ENCODE assay signal across 2 cellular contexts in the genomic region with DNA sequence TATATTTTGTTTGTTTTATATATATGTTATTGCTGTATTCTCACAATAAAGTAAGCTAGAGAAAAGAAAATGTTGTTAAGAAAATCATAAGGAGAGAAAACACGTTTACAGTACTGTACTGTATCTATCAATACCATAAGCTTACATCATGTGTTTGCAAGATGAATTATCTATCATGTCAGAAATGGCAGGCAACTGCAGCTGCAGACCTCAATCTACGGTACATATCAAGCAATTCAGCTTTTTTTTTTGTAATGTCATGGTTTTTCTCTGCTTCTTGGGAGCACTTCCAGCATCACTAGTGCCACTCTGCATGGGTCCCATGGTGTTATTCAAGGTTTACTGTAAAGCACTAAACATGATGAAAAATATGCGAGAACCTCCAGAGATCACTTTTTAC.
TF ChIP-seq lines count a peak whose summit lies in the region.

No MANE protein-coding gene starts in this region.

TF ChIP-seq in K562, 482 proteins besides CTCF, POLR2A, EP300 and RAD21 (continues in another document):
- TF ChIP-seq SP2 (IDR thresholded peaks at IDR 0.05; ENCODE audit: extremely low read depth, low read depth, low read length, poor library complexity, severe bottlenecking) (no peak), ILK (tag; IDR thresholded peaks at IDR 0.05; ENCODE audit: borderline replicate concordance, low read depth) (no peak), NRF1 (conservative IDR thresholded peaks at IDR 0.05 in 1 of 2, IDR thresholded peaks at IDR 0.05 in 1 of 2) (no peak), TAF15 (IDR thresholded peaks at IDR 0.05; ENCODE audit: low read depth, low read length) (no peak), ZNF699 (CRISPR knock-in tag; IDR thresholded peaks at IDR 0.05; ENCODE audit: insufficient replicate concordance) (no peak), NONO (IDR thresholded peaks at IDR 0.05; ENCODE audit: low read depth in 2 of 2, low read length in 1 of 2) (no peak), HDAC3 (IDR thresholded peaks at IDR 0.05; ENCODE audit: borderline replicate concordance, partially characterized antibody) (no peak), SAFB (IDR thresholded peaks at IDR 0.05; ENCODE audit: borderline replicate concordance, low read depth, low read length) (no peak), IFI16 (CRISPR knock-in tag; IDR thresholded peaks at IDR 0.05) (no peak), ZNF586 (CRISPR knock-in tag; conservative IDR thresholded peaks at IDR 0.05) (no peak), MEF2D (tag; conservative IDR thresholded peaks at IDR 0.05; ENCODE audit: low read depth) (no peak), ATF7 (IDR thresholded peaks at IDR 0.05) (peak; percentile 21; the same call in 1 of the 2 replicates), ZNF121 (CRISPR knock-in tag; conservative IDR thresholded peaks at IDR 0.05) (no peak), ZNF124 (CRISPR knock-in tag; IDR thresholded peaks at IDR 0.05) (no peak), POLR2AphosphoS2 (IDR thresholded peaks at IDR 0.05; ENCODE audit: low read length) (no peak), ZNF778 (CRISPR knock-in tag; IDR thresholded peaks at IDR 0.05) (no peak), GTF2E2 (tag; IDR thresholded peaks at IDR 0.05) (no peak), ZNF253 (CRISPR knock-in tag; conservative IDR thresholded peaks at IDR 0.05) (no peak), ETV6 (IDR thresholded peaks at IDR 0.05; ENCODE audit: borderline replicate concordance in 1 of 2, low read depth in 2 of 2, low read length in 1 of 2) (no peak), ETV6 (CRISPR knock-in tag; IDR thresholded peaks at IDR 0.05; ENCODE audit: borderline replicate concordance) (no peak), NCOA4 (IDR thresholded peaks at IDR 0.05; ENCODE audit: partially characterized antibody) (no peak), NCOR1 (IDR thresholded peaks at IDR 0.05) (peak; percentile 41), CBX8 (IDR thresholded peaks at IDR 0.05; ENCODE audit: borderline replicate concordance, extremely low read depth, low read depth, low read length, poor library complexity, severe bottlenecking) (no peak), ZNF561 (CRISPR knock-in tag; conservative IDR thresholded peaks at IDR 0.05) (no peak), ZNF165 (CRISPR knock-in tag; IDR thresholded peaks at IDR 0.05; ENCODE audit: borderline replicate concordance) (no peak), ZFP36 (IDR thresholded peaks at IDR 0.05; ENCODE audit: low read depth, low read length, partially characterized antibody) (no peak), POLR3G (IDR thresholded peaks at IDR 0.05; ENCODE audit: extremely low read depth, insufficient read length, insufficient replicate concordance) (no peak), ZEB2 (IDR thresholded peaks at IDR 0.05) (no peak), TBL1XR1 (IDR thresholded peaks at IDR 0.05; ENCODE audit: low read length in 2 of 2) (no peak), KAT2B (IDR thresholded peaks at IDR 0.05; ENCODE audit: low read depth, low read length) (no peak)
- TF ChIP-seq, protein P1, sequence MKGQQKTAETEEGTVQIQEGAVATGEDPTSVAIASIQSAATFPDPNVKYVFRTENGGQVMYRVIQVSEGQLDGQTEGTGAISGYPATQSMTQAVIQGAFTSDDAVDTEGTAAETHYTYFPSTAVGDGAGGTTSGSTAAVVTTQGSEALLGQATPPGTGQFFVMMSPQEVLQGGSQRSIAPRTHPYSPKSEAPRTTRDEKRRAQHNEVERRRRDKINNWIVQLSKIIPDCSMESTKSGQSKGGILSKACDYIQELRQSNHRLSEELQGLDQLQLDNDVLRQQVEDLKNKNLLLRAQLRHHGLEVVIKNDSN (CRISPR knock-in tag; IDR thresholded peaks at IDR 0.05): no peak
- TF ChIP-seq, protein P2, sequence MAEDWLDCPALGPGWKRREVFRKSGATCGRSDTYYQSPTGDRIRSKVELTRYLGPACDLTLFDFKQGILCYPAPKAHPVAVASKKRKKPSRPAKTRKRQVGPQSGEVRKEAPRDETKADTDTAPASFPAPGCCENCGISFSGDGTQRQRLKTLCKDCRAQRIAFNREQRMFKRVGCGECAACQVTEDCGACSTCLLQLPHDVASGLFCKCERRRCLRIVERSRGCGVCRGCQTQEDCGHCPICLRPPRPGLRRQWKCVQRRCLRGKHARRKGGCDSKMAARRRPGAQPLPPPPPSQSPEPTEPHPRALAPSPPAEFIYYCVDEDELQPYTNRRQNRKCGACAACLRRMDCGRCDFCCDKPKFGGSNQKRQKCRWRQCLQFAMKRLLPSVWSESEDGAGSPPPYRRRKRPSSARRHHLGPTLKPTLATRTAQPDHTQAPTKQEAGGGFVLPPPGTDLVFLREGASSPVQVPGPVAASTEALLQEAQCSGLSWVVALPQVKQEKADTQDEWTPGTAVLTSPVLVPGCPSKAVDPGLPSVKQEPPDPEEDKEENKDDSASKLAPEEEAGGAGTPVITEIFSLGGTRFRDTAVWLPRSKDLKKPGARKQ (CRISPR knock-in tag; IDR thresholded peaks at IDR 0.05): no peak
- TF ChIP-seq, protein P3, sequence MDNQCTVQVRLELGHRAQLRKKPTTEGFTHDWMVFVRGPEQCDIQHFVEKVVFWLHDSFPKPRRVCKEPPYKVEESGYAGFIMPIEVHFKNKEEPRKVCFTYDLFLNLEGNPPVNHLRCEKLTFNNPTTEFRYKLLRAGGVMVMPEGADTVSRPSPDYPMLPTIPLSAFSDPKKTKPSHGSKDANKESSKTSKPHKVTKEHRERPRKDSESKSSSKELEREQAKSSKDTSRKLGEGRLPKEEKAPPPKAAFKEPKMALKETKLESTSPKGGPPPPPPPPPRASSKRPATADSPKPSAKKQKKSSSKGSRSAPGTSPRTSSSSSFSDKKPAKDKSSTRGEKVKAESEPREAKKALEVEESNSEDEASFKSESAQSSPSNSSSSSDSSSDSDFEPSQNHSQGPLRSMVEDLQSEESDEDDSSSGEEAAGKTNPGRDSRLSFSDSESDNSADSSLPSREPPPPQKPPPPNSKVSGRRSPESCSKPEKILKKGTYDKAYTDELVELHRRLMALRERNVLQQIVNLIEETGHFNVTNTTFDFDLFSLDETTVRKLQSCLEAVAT (IDR thresholded peaks at IDR 0.05): no peak
- TF ChIP-seq, protein P4, sequence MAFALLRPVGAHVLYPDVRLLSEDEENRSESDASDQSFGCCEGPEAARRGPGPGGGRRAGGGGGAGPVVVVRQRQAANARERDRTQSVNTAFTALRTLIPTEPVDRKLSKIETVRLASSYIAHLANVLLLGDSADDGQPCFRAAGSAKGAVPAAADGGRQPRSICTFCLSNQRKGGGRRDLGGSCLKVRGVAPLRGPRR (CRISPR knock-in tag; IDR thresholded peaks at IDR 0.05): no peak
- TF ChIP-seq, protein P5, sequence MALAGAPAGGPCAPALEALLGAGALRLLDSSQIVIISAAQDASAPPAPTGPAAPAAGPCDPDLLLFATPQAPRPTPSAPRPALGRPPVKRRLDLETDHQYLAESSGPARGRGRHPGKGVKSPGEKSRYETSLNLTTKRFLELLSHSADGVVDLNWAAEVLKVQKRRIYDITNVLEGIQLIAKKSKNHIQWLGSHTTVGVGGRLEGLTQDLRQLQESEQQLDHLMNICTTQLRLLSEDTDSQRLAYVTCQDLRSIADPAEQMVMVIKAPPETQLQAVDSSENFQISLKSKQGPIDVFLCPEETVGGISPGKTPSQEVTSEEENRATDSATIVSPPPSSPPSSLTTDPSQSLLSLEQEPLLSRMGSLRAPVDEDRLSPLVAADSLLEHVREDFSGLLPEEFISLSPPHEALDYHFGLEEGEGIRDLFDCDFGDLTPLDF (CRISPR knock-in tag; IDR thresholded peaks at IDR 0.05): no peak

TF ChIP-seq in neural cell, 6 proteins besides CTCF, POLR2A, EP300 and RAD21:
- TF ChIP-seq POLR2AphosphoS5 (IDR thresholded peaks at IDR 0.05) (peak; percentile 22), EZH2 (IDR thresholded peaks at IDR 0.05; ENCODE audit: borderline replicate concordance, insufficient read depth, low read length, poor library complexity, severe bottlenecking) (no peak)
